Comparison of ENCODE assay signal across 12 cellular contexts in genomic region chr2:45612265-45612664, GRCh38. TPM values are rescaled to one million over a fixed set of nuclear protein-coding genes. Genes with fewer than 3 reads are reported as not detected.
DNase-seq lines count a peak whose midpoint lies in the region; ATAC-seq and TF ChIP-seq lines count a peak whose summit lies in the region.
"Had no signal": no experiment of that assay in that cellular context is flagged by ENCODE, and none has a peak within 500 bp of the region (broad histone marks: within the 10 kb centered on the region; RNA-seq: fewer than 3 reads in every experiment).

No MANE protein-coding gene starts in this region.

- no peaks in the 10 kb centered on the region for H3K36me3 ChIP-seq in breast epithelium
- H3K36me3 ChIP-seq in uterus: no peaks in the 10 kb centered on the region
- H3K36me3 ChIP-seq: brain microvascular endothelial cell, SJCRH30 had no signal

- intact Hi-C loops in MCF 10A (cut with micrococcal nuclease) (no loop called here), breast epithelium (cut with DNase I; ENCODE audit: low total_unique reads) (no loop called here), activated B cell treated with CpG ODN at 0.5 μM for 24 hours (cut with micrococcal nuclease) (loop anchor here (5.0 kb wide), 1 partner anchor 685 kb away; the partner anchor contains the start of gene EPAS1), uterus (cut with DNase I; ENCODE audit: low total_unique reads) (no loop called here)

- H3K27ac ChIP-seq in breast epithelium (no peak overlapping the region), uterus (peak overlapping the region; percentile 84 to 90)

- ATAC-seq in activated B cell treated with CpG ODN at 0.5 μM for 24 hours (ENCODE audit: low read depth) (no peak), HG03045 (IDR thresholded peaks at IDR 0.05; ENCODE audit: unreplicated experiment) (no peak)

- DNase-seq in MCF 10A (ENCODE audit: unreplicated experiment): peak; percentile 16
- DNase-seq in breast epithelium (ENCODE audit: low spot score in 2 of 2): no peak
- no peak for DNase-seq in activated B cell treated with CpG ODN at 0.5 μM for 24 hours
- peak; percentile 90 for DNase-seq in left kidney (ENCODE audit: low read depth, low spot score)
- no peak for DNase-seq in uterus
- no peak for DNase-seq in central memory CD4-positive, alpha-beta T cell
- no peak for DNase-seq in activated CD4-positive, alpha-beta T cell treated with anti-CD3 and anti-CD28 coated beads, Interleukin-2, amount 50 U/mL, for 4 hours
- DNase-seq: brain microvascular endothelial cell, NCI-H1436 treated with DMSO at 0.1 percent for 48 hours, NCI-H748 treated with DMSO at 0.1 percent for 48 hours had no signal

- H3K27me3 Mint-ChIP-seq in MCF 10A (ENCODE audit: insufficient read depth, unreplicated experiment) (no peaks in the 10 kb centered on the region), activated B cell treated with CpG ODN at 0.5 μM for 24 hours (no peaks in the 10 kb centered on the region)

- H3K36me3 Mint-ChIP-seq in MCF 10A (ENCODE audit: insufficient read depth, unreplicated experiment): no peaks in the 10 kb centered on the region
- H3K36me3 Mint-ChIP-seq in activated B cell treated with CpG ODN at 0.5 μM for 24 hours (ENCODE audit: low read depth): peaks cover 8% of the 10 kb centered on the region

- POLR2A ChIA-PET in MCF 10A (lab: Yijun Ruan, JAX): no interaction called here
- POLR2A ChIA-PET in activated B cell treated with CpG ODN at 0.5 μM for 24 hours (lab: Charles Lee): interaction anchor here (0.6 kb wide), 1 partner anchor 14 kb away, joined by 6 read pairs; no protein-coding TSS in a partner anchor

- H3K27ac Mint-ChIP-seq in MCF 10A (ENCODE audit: low read depth, unreplicated experiment): peak overlapping the region; percentile 94
- peak overlapping the region; percentile 95 for H3K27ac Mint-ChIP-seq in activated B cell treated with CpG ODN at 0.5 μM for 24 hours

- CTCF ChIA-PET in MCF 10A (lab: Yijun Ruan, JAX): interaction anchor here (0.7 to 1.0 kb wide), 2 partner anchors 117 to 327 kb away, joined by 3 to 4 read pairs; no protein-coding TSS in a partner anchor
- CTCF ChIA-PET in activated B cell treated with CpG ODN at 0.5 μM for 24 hours (lab: Charles Lee): interaction anchor here (1.1 kb wide), 1 partner anchor 28 kb away, joined by 3 read pairs; no protein-coding TSS in a partner anchor

- H3K27me3 ChIP-seq in breast epithelium: no peaks in the 10 kb centered on the region
- H3K27me3 ChIP-seq in uterus: no peaks in the 10 kb centered on the region
- H3K27me3 ChIP-seq: brain microvascular endothelial cell, SJCRH30 had no signal

- TF ChIP-seq CTCF in MCF 10A (IDR thresholded peaks at IDR 0.05; ENCODE audit: unreplicated experiment) (no peak), breast epithelium (IDR thresholded peaks at IDR 0.05) (no peak), activated B cell treated with CpG ODN at 0.5 μM for 24 hours (IDR thresholded peaks at IDR 0.05) (no peak), uterus (IDR thresholded peaks at IDR 0.05) (no peak)

- no peaks in the 10 kb centered on the region for H3K9me3 ChIP-seq in breast epithelium
- no peaks in the 10 kb centered on the region for H3K9me3 ChIP-seq in uterus
- H3K9me3 ChIP-seq: SJCRH30 had no signal

- H3K4me1 Mint-ChIP-seq in MCF 10A (ENCODE audit: insufficient read depth, unreplicated experiment) (peaks cover 56% of the 10 kb centered on the region), activated B cell treated with CpG ODN at 0.5 μM for 24 hours (peaks cover 25% of the 10 kb centered on the region)

- H3K4me3 ChIP-seq in breast epithelium: no peak overlapping the region
- H3K4me3 ChIP-seq in uterus: no peak overlapping the region

- H3K4me3 Mint-ChIP-seq in MCF 10A (ENCODE audit: unreplicated experiment): peak overlapping the region; percentile 96
- H3K4me3 Mint-ChIP-seq in activated B cell treated with CpG ODN at 0.5 μM for 24 hours: no peak overlapping the region

- H3K4me1 ChIP-seq in breast epithelium (no peaks in the 10 kb centered on the region), uterus (peaks cover 0 to 6% of the 10 kb centered on the region in 2 donors)

- BruUV-seq in MCF 10A (replicated peaks; lab: Mats Ljungman, UMichigan): no TSS peak

- H3K9me3 Mint-ChIP-seq in MCF 10A (ENCODE audit: unreplicated experiment): no peaks in the 10 kb centered on the region
- no peaks in the 10 kb centered on the region for H3K9me3 Mint-ChIP-seq in activated B cell treated with CpG ODN at 0.5 μM for 24 hours

- TF ChIP-seq POLR2A in breast epithelium (IDR thresholded peaks at IDR 0.05) (no peak), uterus (IDR thresholded peaks at IDR 0.05) (no peak)

RNA-seq across cellular contexts. Expression of gene SRBD1, which starts 1.2 kb away (rescaled TPM):
- total RNA-seq in MCF 10A (2022): 17.3 and 18.2 TPM in 2 replicates
- 10 to 100 TPM; 21.1 to 30.2 (median 21.9) TPM for total RNA-seq in breast epithelium
- 20.2 and 20.8 TPM in 2 replicates for total RNA-seq in activated B cell treated with CpG ODN at 0.5 μM for 24 hours
- 10 to 100 TPM; 13.1 to 65.8 (median 34.0) TPM for total RNA-seq in uterus

RNA-seq across cellular contexts. Expression of gene PRKCE, which starts 39.2 kb away (rescaled TPM):
- total RNA-seq in MCF 10A (2022) (10.9 and 12.1 TPM in 2 replicates), breast epithelium (10 to 100 TPM; 20.6 to 34.0 (median 23.6) TPM), activated B cell treated with CpG ODN at 0.5 μM for 24 hours (44.2 and 53.8 TPM in 2 replicates), uterus (10 to 100 TPM in 2 of 4 donors, 1 to 10 TPM in 2; 3.8 to 47.6 (median 14.2) TPM)

Comparison
In these comparisons a context has a peak if more than half of its experiments do, and no peak if none do; other contexts are left out.
1. DNase-seq: peak in MCF 10A (single experiment) and left kidney (single experiment); none in breast epithelium (0 of 2), activated B cell treated with CpG ODN at 0.5 μM for 24 hours (single experiment), uterus (0 of 2), central memory CD4-positive, alpha-beta T cell (single experiment) and activated CD4-positive, alpha-beta T cell treated with anti-CD3 and anti-CD28 coated beads, Interleukin-2, amount 50 U/mL, for 4 hours (0 of 2).
2. H3K27ac ChIP-seq: peak in uterus (2 of 2); none in breast epithelium (0 of 2).